In the genomic region with DNA sequence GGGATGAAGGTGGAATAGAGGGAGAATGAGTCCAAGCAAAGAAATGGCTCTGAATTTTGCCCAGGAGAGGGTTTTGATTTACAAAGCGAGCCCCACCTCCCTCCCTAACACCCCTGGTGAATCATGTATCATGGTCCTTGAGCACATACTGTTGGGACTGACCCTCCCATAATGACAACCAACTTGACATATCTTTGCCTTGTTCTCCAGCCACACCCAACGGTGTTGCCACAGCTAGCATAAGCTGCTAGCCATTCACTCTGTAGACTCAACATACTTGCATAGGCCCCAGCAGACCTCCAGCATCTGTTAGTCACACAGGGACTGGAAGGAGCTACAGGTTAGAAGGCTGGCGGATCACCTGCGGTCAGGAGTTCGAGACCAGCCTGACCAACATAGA, we compare ENCODE assay signal across 26 cellular contexts.
"Had no signal": no experiment of that assay in that cellular context is flagged by ENCODE, and none has a peak within 500 bp of the region (broad histone marks: within the 10 kb centered on the region; RNA-seq: fewer than 3 reads in every experiment).

No MANE protein-coding gene starts in this region.

- H3K27ac Mint-ChIP-seq: dendritic cell treated with granulocyte-macrophage colony-stimulating factor and Interleukin-4, amounts not matched to agents 40 ng/mL and 50 ng/mL, for 4 days; effector memory CD8-positive, alpha-beta T cell; immature natural killer cell; mesothelial cell of epicardium; naive B cell had no signal

- H3K4me3 ChIP-seq: colonic mucosa, esophagus squamous epithelium, gastroesophageal sphincter, heart left ventricle, hepatocyte, lower lobe of right lung, mucosa of descending colon had no signal

- H3K27ac ChIP-seq: colonic mucosa, epithelial cell of prostate, esophagus squamous epithelium, foreskin keratinocyte, gastroesophageal sphincter, heart left ventricle, hepatocyte, lower lobe of right lung had no signal

- ATAC-seq: effector memory CD8-positive, alpha-beta T cell; esophagus mucosa; foreskin keratinocyte; gastroesophageal sphincter; heart left ventricle; left colon; left lobe of liver; left ventricle myocardium superior; mucosa of descending colon had no signal

- H3K4me1 ChIP-seq: colonic mucosa, foreskin keratinocyte, lower lobe of right lung had no signal

- DNase-seq: colonic mucosa; cortex of kidney; effector CD8-positive, alpha-beta T cell; effector memory CD8-positive, alpha-beta T cell; erythroblast; esophagus squamous epithelium; foreskin keratinocyte; heart left ventricle; hypothalamus; immature natural killer cell; islet precursor cell; kidney; kidney glomerular epithelial cell; left colon; left ventricle myocardium superior; lower lobe of right lung; mesenchymal stem cell; mucosa of descending colon; naive B cell had no signal

- H3K4me1 Mint-ChIP-seq: naive B cell had no signal

- H3K9me3 Mint-ChIP-seq: dendritic cell treated with granulocyte-macrophage colony-stimulating factor and Interleukin-4, amounts not matched to agents 40 ng/mL and 50 ng/mL, for 4 days; effector memory CD8-positive, alpha-beta T cell; immature natural killer cell; mesothelial cell of epicardium had no signal

- H3K36me3 Mint-ChIP-seq: immature natural killer cell, mesothelial cell of epicardium, naive B cell had no signal

- H3K36me3 ChIP-seq: colonic mucosa, esophagus squamous epithelium, heart left ventricle, lower lobe of right lung had no signal

- H3K4me3 Mint-ChIP-seq: dendritic cell treated with granulocyte-macrophage colony-stimulating factor and Interleukin-4, amounts not matched to agents 40 ng/mL and 50 ng/mL, for 4 days; effector memory CD8-positive, alpha-beta T cell; immature natural killer cell; mesothelial cell of epicardium; naive B cell had no signal

- H3K9me3 ChIP-seq: colonic mucosa, esophagus squamous epithelium, gastroesophageal sphincter, heart left ventricle, lower lobe of right lung, mucosa of descending colon had no signal

- H3K27me3 ChIP-seq: colonic mucosa, esophagus squamous epithelium, gastroesophageal sphincter, hepatocyte had no signal
